Comparison of ENCODE assay signal across 19 cellular contexts in genomic region chrX:19214248-19214787, GRCh38.
DNase-seq lines count a peak whose midpoint lies in the region; ATAC-seq, FAIRE-seq and TF ChIP-seq lines count a peak whose summit lies in the region.
"Had no signal": no experiment of that assay in that cellular context is flagged by ENCODE, and none has a peak within 500 bp of the region (broad histone marks: within the 10 kb centered on the region; RNA-seq: fewer than 3 reads in every experiment).

No MANE protein-coding gene starts in this region.

- TF ChIP-seq EP300 in GM12878 (IDR thresholded peaks at IDR 0.05; ENCODE audit: borderline replicate concordance in 1 of 2, control insufficient read depth in 1 of 2, low read depth in 2 of 2, low read length in 2 of 2) = no peak

- H3K4me2 ChIP-seq in GM12878 (ENCODE audit: control insufficient read depth, insufficient read depth) = no peak overlapping the region
- H3K4me2 ChIP-seq in smooth muscle cell = no peak overlapping the region

- H4K20me1 ChIP-seq in GM12878 (ENCODE audit: control insufficient read depth, insufficient read depth) (no peaks in the 10 kb centered on the region), smooth muscle cell (ENCODE audit: low read depth) (no peaks in the 10 kb centered on the region)

- H3K4me3 ChIP-seq in GM12878 (no peak overlapping the region), smooth muscle cell (no peak overlapping the region)

- H2AFZ ChIP-seq in GM12878 (ENCODE audit: control insufficient read depth, low read depth, low read length) (no peak overlapping the region), smooth muscle cell (ENCODE audit: low read depth) (no peak overlapping the region)

- H3K4me1 ChIP-seq in GM12878 (ENCODE audit: control insufficient read depth, insufficient read depth, low read length) (peaks cover 4% of the 10 kb centered on the region; the same call in 1 of the 2 replicates), smooth muscle cell (ENCODE audit: low read depth) (no peaks in the 10 kb centered on the region)
- H3K4me1 ChIP-seq: BE2C had no signal

- no peak for TF ChIP-seq RAD21 in GM12878 (IDR thresholded peaks at IDR 0.05; ENCODE audit: insufficient read depth, low read depth, low read length)

- TF ChIP-seq POLR2A in GM12878 (IDR thresholded peaks at IDR 0.05; ENCODE audit: low read depth, low read length) = no peak

- no TSS peak for BruUV-seq in GM12878 (replicated peaks; lab: Mats Ljungman, UMichigan)

- H3K36me3 ChIP-seq in GM12878 (ENCODE audit: control insufficient read depth in 2 of 2, insufficient read depth in 2 of 2, low read length in 1 of 2) = no peaks in the 10 kb centered on the region
- H3K36me3 ChIP-seq in smooth muscle cell (ENCODE audit: low read depth) = no peaks in the 10 kb centered on the region
- H3K36me3 ChIP-seq: BE2C had no signal

- WGBS in GM12878 (ENCODE audit: insufficient coverage, insufficient replicate concordance, low lambda C conversion rate, missing lambda C conversion rate) = 40% methylated on average over 9 of the region's 9 CpGs
- WGBS in smooth muscle cell (ENCODE audit: low lambda C conversion rate) = 67% methylated on average over 9 of the region's 9 CpGs

- H3F3A ChIP-seq in smooth muscle cell (ENCODE audit: low read depth) = no peaks in the 10 kb centered on the region

- H3K9me3 ChIP-seq in GM12878 (replicated peaks; ENCODE audit: control insufficient read depth, insufficient read depth, low read length) (no peaks in the 10 kb centered on the region), smooth muscle cell (replicated peaks; ENCODE audit: low read depth) (no peaks in the 10 kb centered on the region)
- H3K9me3 ChIP-seq: BE2C had no signal

- SMC1A ChIA-PET in GM12878 (lab: Charles Lee; ENCODE audit: uncharacterized antibody, unreplicated experiment) = no interaction called here

- CTCF ChIA-PET in GM12878 (lab: Yijun Ruan, JAX) = interaction anchor here (1.6 kb wide), 1 partner anchor 12 kb away, joined by 5 read pairs; no protein-coding TSS in a partner anchor

- no peak overlapping the region for H3K9ac ChIP-seq in GM12878 (ENCODE audit: control insufficient read depth, insufficient read depth, low read length)
- no peak overlapping the region for H3K9ac ChIP-seq in smooth muscle cell (ENCODE audit: low read depth)

- H3K27me3 ChIP-seq in GM12878 (replicated peaks in 1 of 2; ENCODE audit: control insufficient read depth in 2 of 2, insufficient read depth in 2 of 2, low read length in 1 of 2) (no peaks in the 10 kb centered on the region), smooth muscle cell (ENCODE audit: low read depth) (no peaks in the 10 kb centered on the region)
- H3K27me3 ChIP-seq: BE2C had no signal

- no peak overlapping the region for H3K27ac ChIP-seq in GM12878 (ENCODE audit: control insufficient read depth, insufficient read depth)
- no peak overlapping the region for H3K27ac ChIP-seq in smooth muscle cell (ENCODE audit: low read depth)
- H3K27ac ChIP-seq: 22Rv1, C4-2B had no signal

- POLR2A ChIA-PET in GM12878 (lab: Charles Lee) = no interaction called here

- no peak for FAIRE-seq in GM12878 (lab: Jason Lieb, UNC)
- FAIRE-seq: GM19239, HepG2, HTR-8/SVneo had no signal

- TF ChIP-seq CTCF in GM12878 (IDR thresholded peaks at IDR 0.05 in 2 of 3, conservative IDR thresholded peaks at IDR 0.05 in 1 of 3; ENCODE audit: control insufficient read depth in 2 of 3, extremely low read depth in 1 of 3, insufficient read depth in 1 of 3, low read depth in 3 of 3, low read length in 3 of 3) = no peak
- TF ChIP-seq CTCF in smooth muscle cell (IDR thresholded peaks at IDR 0.05; ENCODE audit: borderline replicate concordance, insufficient read depth, poor library complexity, severe bottlenecking) = no peak

- intact Hi-C loops in GM12878 (cut with micrococcal nuclease; ENCODE audit: unreplicated experiment) = no loop called here

- ATAC-seq in HG03565 (IDR thresholded peaks at IDR 0.05; ENCODE audit: unreplicated experiment) = peak; percentile 34
- ATAC-seq in GM12878 = peak; percentile 73
- ATAC-seq in HG02610 (IDR thresholded peaks at IDR 0.05; ENCODE audit: unreplicated experiment) = no peak
- ATAC-seq: HepG2 had no signal

- RAD21 ChIA-PET in GM12878 (lab: Charles Lee; ENCODE audit: unreplicated experiment) = no interaction called here

- in situ Hi-C loops in GM12878 (cut with MboI) = no loop called here

- DNase-seq in A172 (ENCODE audit: low spot score) (peak; percentile 40), GM12878 (ENCODE audit: low read depth, low spot score) (no peak), renal cortical epithelial cell (ENCODE audit: low read depth) (peak; percentile 44), NCI-H187 (lab: John Stamatoyannopoulos, UW) (no peak), smooth muscle cell (lab: John Stamatoyannopoulos, UW; ENCODE audit: unreplicated experiment) (no peak)
- no peak for DNase-seq in activated T-cell treated with anti-CD3 and anti-CD28 coated beads, Interleukin-2, amount 50 U/mL, for 48 hours
- DNase-seq: BE2C; CD4-positive, alpha-beta memory T cell; DND-41; GDM1; HCEC 1CT; HFFc6 had no signal

- H3K79me2 ChIP-seq in GM12878 (ENCODE audit: control insufficient read depth, insufficient read depth, low read length) = no peaks in the 10 kb centered on the region
- no peaks in the 10 kb centered on the region for H3K79me2 ChIP-seq in smooth muscle cell (ENCODE audit: low read depth)

TF ChIP-seq in GM12878, 131 proteins besides CTCF, POLR2A, EP300 and RAD21:
- TF ChIP-seq IRF4 (IDR thresholded peaks at IDR 0.05; ENCODE audit: low read depth, low read length) (no peak), JUNB (IDR thresholded peaks at IDR 0.05) (0 out of 2 replicates have a peak, but pooled peaks have one; percentile 15)

Comparison
In these comparisons a context has a peak if more than half of its experiments do, and no peak if none do; other contexts are left out.
1. DNase-seq: peak in A172 (single experiment) and renal cortical epithelial cell (single experiment); none in GM12878 (single experiment), NCI-H187 (0 of 2), activated T-cell treated with anti-CD3 and anti-CD28 coated beads, Interleukin-2, amount 50 U/mL, for 48 hours (0 of 2) and smooth muscle cell (single experiment).